In the genomic region with DNA sequence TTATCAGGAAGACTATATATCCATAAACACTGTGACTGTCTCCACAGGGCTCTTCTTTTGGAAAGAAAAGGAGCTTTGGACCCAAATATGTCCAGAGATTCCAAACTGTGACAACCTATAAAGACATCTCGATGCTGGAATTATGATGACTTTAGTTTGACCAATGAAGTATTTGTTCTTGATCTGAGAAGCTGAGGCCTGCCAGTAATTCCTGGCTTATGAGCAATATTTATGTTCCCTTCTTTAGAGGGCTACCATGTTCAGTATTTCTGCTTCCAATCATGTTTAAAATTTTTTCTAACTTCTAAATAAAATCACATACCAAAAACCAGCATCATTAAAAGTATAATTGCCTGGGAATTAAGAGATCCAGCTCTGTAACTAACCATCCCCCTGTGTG, we compare ENCODE assay signal across 23 cellular contexts. TPM values are rescaled to one million over a fixed set of nuclear protein-coding genes. Genes with fewer than 3 reads are reported as not detected.
DNase-seq lines count a peak whose midpoint lies in the region; ATAC-seq and TF ChIP-seq lines count a peak whose summit lies in the region.
"Had no signal": no experiment of that assay in that cellular context is flagged by ENCODE, and none has a peak within 500 bp of the region (broad histone marks: within the 10 kb centered on the region; RNA-seq: fewer than 3 reads in every experiment).

No MANE protein-coding gene starts in this region.

- H3K36me3 Mint-ChIP-seq in osteocyte (ENCODE audit: unreplicated experiment) (peaks cover 25% of the 10 kb centered on the region), neural progenitor cell (peaks cover 23% of the 10 kb centered on the region)

- H3K27me3 ChIP-seq in MG63: no peaks in the 10 kb centered on the region
- no peaks in the 10 kb centered on the region for H3K27me3 ChIP-seq in neural progenitor cell
- H3K27me3 ChIP-seq: BE2C, gastroesophageal sphincter, left lung had no signal

- H3K27ac ChIP-seq in neural progenitor cell: no peak overlapping the region
- H3K27ac ChIP-seq: left lung had no signal

- TF ChIP-seq CTCF in AG09309 (IDR thresholded peaks at IDR 0.05; ENCODE audit: control insufficient read depth, insufficient read depth, low read depth, low read length, missing control alignments): no peak
- no peak for TF ChIP-seq CTCF in choroid plexus epithelial cell (conservative IDR thresholded peaks at IDR 0.05; ENCODE audit: low read depth, low read length)
- TF ChIP-seq CTCF in osteocyte (IDR thresholded peaks at IDR 0.05): no peak
- no peak for TF ChIP-seq CTCF in neural progenitor cell (IDR thresholded peaks at IDR 0.05)

- H3K79me2 ChIP-seq in neural progenitor cell (ENCODE audit: low read depth): no peaks in the 10 kb centered on the region

- H3K36me3 ChIP-seq in MG63 (peaks cover 52% of the 10 kb centered on the region), neural progenitor cell (no peaks in the 10 kb centered on the region)
- H3K36me3 ChIP-seq: BE2C had no signal

- H3K9ac ChIP-seq in neural progenitor cell: no peak overlapping the region

- H4K20me1 ChIP-seq in neural progenitor cell (ENCODE audit: low read depth): no peaks in the 10 kb centered on the region

- H3K27ac Mint-ChIP-seq in osteocyte (ENCODE audit: unreplicated experiment) (peak overlapping the region; percentile 75), neural progenitor cell (no peak overlapping the region)
- H3K27ac Mint-ChIP-seq: activated CD8-positive, alpha-beta T cell treated with anti-CD3 and anti-CD28 coated beads for 36 hours; activated naive CD8-positive, alpha-beta T cell treated with anti-CD3 and anti-CD28 coated beads for 36 hours; T-helper 1 cell treated with Interleukin-12 subunit alpha and Interleukin-12 subunit beta and Interleukin-4 antibody, amounts not matched to agents 30 μg/mL and 1 μg/mL, for 36 hours; WTC11 had no signal

- peak; percentile 48 for DNase-seq in AG09309 (ENCODE audit: low read depth)
- DNase-seq in MG63: peak; percentile 31
- DNase-seq in choroid plexus epithelial cell (ENCODE audit: low read depth): peak; percentile 68
- DNase-seq in osteocyte (ENCODE audit: extremely low spot score, unreplicated experiment): no peak
- no peak for DNase-seq in neural progenitor cell (ENCODE audit: low spot score)
- no peak for DNase-seq in NCI-H187 treated with DMSO at 0.1 percent for 48 hours (lab: John Stamatoyannopoulos, UW)
- DNase-seq in activated gamma-delta T cell (lab: John Stamatoyannopoulos, UW): no peak
- DNase-seq: activated CD8-positive, alpha-beta T cell treated with anti-CD3 and anti-CD28 coated beads for 36 hours; activated naive CD8-positive, alpha-beta T cell treated with anti-CD3 and anti-CD28 coated beads for 36 hours; activated T-cell treated with anti-CD3 and anti-CD28 coated beads, Interleukin-2, amount 50 U/mL, for 4 hours; BE2C; effector memory CD4-positive, alpha-beta T cell; GDM1; left lung; NCI-H1436 treated with DMSO at 0.1 percent for 48 hours; NCI-H446; NK-92 treated with Interleukin-12 subunit alpha and Interleukin-12 subunit beta, amount 100 ng/mL, for 24 hours; right cardiac atrium; stimulated activated CD4-positive, alpha-beta T cell treated with anti-CD3 and anti-CD28 coated beads, Interleukin-1b, Interleukin-23, amount 100 ng/mL, for 48 hours had no signal

- H3K4me3 Mint-ChIP-seq in osteocyte (ENCODE audit: unreplicated experiment) (no peak overlapping the region), neural progenitor cell (no peak overlapping the region)
- H3K4me3 Mint-ChIP-seq: activated CD8-positive, alpha-beta T cell treated with anti-CD3 and anti-CD28 coated beads for 36 hours; activated naive CD8-positive, alpha-beta T cell treated with anti-CD3 and anti-CD28 coated beads for 36 hours; activated T-cell treated with anti-CD3 and anti-CD28 coated beads, Interleukin-2, amount 50 U/mL, for 4 hours; T-helper 1 cell treated with Interleukin-12 subunit alpha and Interleukin-12 subunit beta and Interleukin-4 antibody, amounts not matched to agents 30 μg/mL and 1 μg/mL, for 36 hours; WTC11 had no signal

- H3K9me3 ChIP-seq in MG63 (no peaks in the 10 kb centered on the region), neural progenitor cell (ENCODE audit: low read depth) (no peaks in the 10 kb centered on the region)
- H3K9me3 ChIP-seq: BE2C, gastroesophageal sphincter, left lung had no signal

- H3K4me2 ChIP-seq in neural progenitor cell: no peak overlapping the region

- H2AFZ ChIP-seq in neural progenitor cell (replicated peaks): no peak overlapping the region

- no peak for ATAC-seq in GM21515 (IDR thresholded peaks at IDR 0.05; ENCODE audit: unreplicated experiment)
- ATAC-seq: activated CD8-positive, alpha-beta T cell treated with anti-CD3 and anti-CD28 coated beads for 36 hours; activated T-cell treated with anti-CD3 and anti-CD28 coated beads, Interleukin-2, amount 50 U/mL, for 4 hours; gastroesophageal sphincter; left lung; right cardiac atrium; WTC11 had no signal

- H3K9me3 Mint-ChIP-seq in osteocyte (ENCODE audit: unreplicated experiment) (no peaks in the 10 kb centered on the region), neural progenitor cell (no peaks in the 10 kb centered on the region)
- H3K9me3 Mint-ChIP-seq: activated CD8-positive, alpha-beta T cell treated with anti-CD3 and anti-CD28 coated beads for 36 hours; activated naive CD8-positive, alpha-beta T cell treated with anti-CD3 and anti-CD28 coated beads for 36 hours; activated T-cell treated with anti-CD3 and anti-CD28 coated beads, Interleukin-2, amount 50 U/mL, for 4 hours; T-helper 1 cell treated with Interleukin-12 subunit alpha and Interleukin-12 subunit beta and Interleukin-4 antibody, amounts not matched to agents 30 μg/mL and 1 μg/mL, for 36 hours; WTC11 had no signal

- H3F3A ChIP-seq in neural progenitor cell (ENCODE audit: low read depth): no peaks in the 10 kb centered on the region

- H3K4me1 Mint-ChIP-seq in osteocyte (ENCODE audit: unreplicated experiment) (peaks cover 40% of the 10 kb centered on the region), neural progenitor cell (peaks cover 7% of the 10 kb centered on the region)
- H3K4me1 Mint-ChIP-seq: activated naive CD8-positive, alpha-beta T cell treated with anti-CD3 and anti-CD28 coated beads for 36 hours had no signal

- H3K4me1 ChIP-seq in neural progenitor cell: no peaks in the 10 kb centered on the region
- H3K4me1 ChIP-seq: BE2C had no signal

- H3K4me3 ChIP-seq in AG09309 (ENCODE audit: control insufficient read depth, low read depth, low read length): no peak overlapping the region
- H3K4me3 ChIP-seq in MG63: no peak overlapping the region
- no peak overlapping the region for H3K4me3 ChIP-seq in choroid plexus epithelial cell (ENCODE audit: low read depth, low read length)
- H3K4me3 ChIP-seq in neural progenitor cell: no peak overlapping the region
- H3K4me3 ChIP-seq: gastroesophageal sphincter, left lung had no signal

- H3K27me3 Mint-ChIP-seq in osteocyte (ENCODE audit: unreplicated experiment) (no peaks in the 10 kb centered on the region), neural progenitor cell (ENCODE audit: insufficient read depth, low read depth) (no peaks in the 10 kb centered on the region)
- H3K27me3 Mint-ChIP-seq: activated CD8-positive, alpha-beta T cell treated with anti-CD3 and anti-CD28 coated beads for 36 hours; activated naive CD8-positive, alpha-beta T cell treated with anti-CD3 and anti-CD28 coated beads for 36 hours had no signal

RNA-seq across cellular contexts. Expression of a gene that starts 41.1 kb away (rescaled TPM):
- total RNA-seq in MG63 (2014; rRNA removed; shearing (Covaris generic); ENCODE audit: low replicate concordance): 37.8 and 38.3 TPM in 2 replicates
- 50.5 and 52.9 TPM in 2 replicates for total RNA-seq in osteocyte
- total RNA-seq in neural progenitor cell (ENCODE audit: low replicate concordance): 51.9 and 70.7 TPM in 2 replicates

Comparison
In these comparisons a context has a peak if more than half of its experiments do, and no peak if none do; other contexts are left out.
1. DNase-seq: peak in AG09309 (single experiment), MG63 (single experiment) and choroid plexus epithelial cell (single experiment); none in osteocyte (single experiment), neural progenitor cell (single experiment), NCI-H187 treated with DMSO at 0.1 percent for 48 hours (single experiment) and activated gamma-delta T cell (single experiment).